ENCODE assay signal across 23 cellular contexts in the genomic region with DNA sequence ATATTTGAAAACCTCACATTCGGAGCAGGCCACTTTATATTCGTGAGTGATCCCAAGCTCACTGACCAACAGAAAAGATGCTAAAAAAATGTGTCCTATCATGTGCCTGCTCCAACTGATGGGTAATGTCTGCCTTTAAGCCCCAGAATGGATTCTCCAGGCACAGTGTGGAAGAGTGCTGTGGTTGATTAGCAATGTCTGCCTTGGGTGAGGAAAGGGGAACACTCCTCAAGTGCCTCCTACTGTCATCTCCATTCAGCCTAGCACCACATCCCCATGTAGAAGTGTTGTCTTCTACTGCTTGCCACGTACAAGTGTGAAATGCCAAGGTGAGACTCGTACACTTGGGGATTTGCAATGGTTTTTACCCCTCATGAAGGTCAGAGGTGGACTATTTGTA.
"Had no signal": no experiment of that assay in that cellular context is flagged by ENCODE, and none has a peak within 500 bp of the region (broad histone marks: within the 10 kb centered on the region; RNA-seq: fewer than 3 reads in every experiment).

No MANE protein-coding gene starts in this region.

- DNase-seq: dermis blood vessel endothelial cell; effector memory CD4-positive, alpha-beta T cell; foreskin fibroblast; gastrocnemius medialis; kidney; natural killer cell; occipital lobe; ovary; posterior cingulate gyrus; psoas muscle; right cardiac atrium; sigmoid colon; stimulated activated CD4-positive, alpha-beta T cell treated with anti-CD3 and anti-CD28 coated beads, Interleukin-2, amount 100 ng/mL, for 24 hours; stimulated activated CD4-positive, alpha-beta T cell treated with anti-CD3 and anti-CD28 coated beads, Interleukin-4, amount 100 ng/mL, for 24 hours; stimulated activated naive CD4-positive, alpha-beta T cell treated with Interleukin-2 at 50 U/mL for 16 hours; stomach; thyroid gland; trophoblast cell had no signal

- ATAC-seq: gastrocnemius medialis; left lobe of liver; natural killer cell; psoas muscle; right cardiac atrium; stimulated activated effector memory CD8-positive, alpha-beta T cell treated with anti-CD3 and anti-CD28 coated beads, Interleukin-12 subunit alpha, Interleukin-12 subunit beta, amount 100 ng/mL, for 72 hours had no signal

- H3K27me3 ChIP-seq: gastrocnemius medialis, ovary, sigmoid colon, stomach, thyroid gland, vagina had no signal

- H3K36me3 Mint-ChIP-seq: natural killer cell had no signal

- H3K27ac Mint-ChIP-seq: memory B cell had no signal

- H3K27ac ChIP-seq: gastrocnemius medialis, ovary, psoas muscle, sigmoid colon, stomach, thyroid gland, vagina had no signal

- H3K4me3 Mint-ChIP-seq: memory B cell; natural killer cell; stimulated activated effector memory CD8-positive, alpha-beta T cell treated with anti-CD3 and anti-CD28 coated beads, Interleukin-12 subunit alpha, Interleukin-12 subunit beta, amount 100 ng/mL, for 72 hours had no signal

- H3K27me3 Mint-ChIP-seq: memory B cell had no signal

- H3K4me3 ChIP-seq: gastrocnemius medialis, lung, ovary, psoas muscle, sigmoid colon, stomach, thyroid gland, vagina had no signal

- H3K9me3 Mint-ChIP-seq: memory B cell; natural killer cell; stimulated activated effector memory CD8-positive, alpha-beta T cell treated with anti-CD3 and anti-CD28 coated beads, Interleukin-12 subunit alpha, Interleukin-12 subunit beta, amount 100 ng/mL, for 72 hours had no signal

- H3K9me3 ChIP-seq: gastrocnemius medialis, ovary, psoas muscle, sigmoid colon, stomach, thyroid gland, vagina had no signal

- H3K4me1 ChIP-seq: gastrocnemius medialis, psoas muscle, sigmoid colon, stomach, vagina had no signal

- H3K36me3 ChIP-seq: gastrocnemius medialis, ovary, vagina had no signal
